ENCODE assay signal across 2 cellular contexts in genomic region chr3:193674714-193675113, GRCh38.
TF ChIP-seq lines count a peak whose summit lies in the region.

No MANE protein-coding gene starts in this region.

TF ChIP-seq in SK-N-SH treated with all-trans-retinoic acid at 6 μM for 48 hours, 23 proteins besides CTCF, POLR2A, EP300 and RAD21 (continued from another document):
- no peak for TF ChIP-seq CREB5 (CRISPR knock-in tag; IDR thresholded peaks at IDR 0.05; ENCODE audit: low read depth)
- TF ChIP-seq TOX (CRISPR knock-in tag; IDR thresholded peaks at IDR 0.05; ENCODE audit: borderline replicate concordance), result no peak
- TF ChIP-seq PPARA (CRISPR knock-in tag; IDR thresholded peaks at IDR 0.05; ENCODE audit: borderline replicate concordance), result no peak
- TF ChIP-seq RARB (CRISPR knock-in tag; IDR thresholded peaks at IDR 0.05), result no peak
- no peak for TF ChIP-seq CSDC2 (CRISPR knock-in tag; IDR thresholded peaks at IDR 0.05)
- TF ChIP-seq BACH2 (CRISPR knock-in tag; IDR thresholded peaks at IDR 0.05; ENCODE audit: borderline replicate concordance), result no peak
- TF ChIP-seq SNAI2 (CRISPR knock-in tag; IDR thresholded peaks at IDR 0.05), result no peak
- no peak for TF ChIP-seq ISL1 (CRISPR knock-in tag; IDR thresholded peaks at IDR 0.05)
- no peak for TF ChIP-seq ZFP3 (CRISPR knock-in tag; IDR thresholded peaks at IDR 0.05)
- TF ChIP-seq ZNF565 (CRISPR knock-in tag; conservative IDR thresholded peaks at IDR 0.05; ENCODE audit: low read depth), result no peak

TF ChIP-seq in HepG2, 621 proteins besides CTCF, POLR2A, EP300 and RAD21 (continued from another document):
- no peak for TF ChIP-seq NRL (CRISPR knock-in tag; IDR thresholded peaks at IDR 0.05; ENCODE audit: borderline replicate concordance)
- no peak for TF ChIP-seq HDAC2 (CRISPR knock-in tag; IDR thresholded peaks at IDR 0.05)
- TF ChIP-seq RNF219 (CRISPR knock-in tag; IDR thresholded peaks at IDR 0.05), result no peak
- no peak for TF ChIP-seq ZNF281 (CRISPR knock-in tag; IDR thresholded peaks at IDR 0.05; ENCODE audit: borderline replicate concordance)
